ENCODE assay signal across 8 cellular contexts in genomic region chr19:49451430-49452181, GRCh38. TPM values are rescaled to one million over a fixed set of nuclear protein-coding genes. Genes with fewer than 3 reads are reported as not detected.
A peak's percentile ranks its signal among the peaks of the same experiment; 100 is the strongest.
DNase-seq lines count a peak whose midpoint lies in the region; ATAC-seq and TF ChIP-seq lines count a peak whose summit lies in the region.

PIH1D1 (minus strand) TSS chr19:49451814; CDS start chr19:49451574, 240 bp downstream.

- H3K27me3 ChIP-seq in duodenal mucosa (ENCODE audit: control insufficient read depth in 1 of 2, insufficient read depth in 2 of 2, low read length in 2 of 2) (no peaks in the 10 kb centered on the region), right lobe of liver (no peaks in the 10 kb centered on the region)

- H3K4me3 ChIP-seq in duodenal mucosa (ENCODE audit: low read depth in 1 of 2, low read length in 2 of 2): peak within 1 kb of the TSS; percentile 96 to 99
- H3K4me3 ChIP-seq in right lobe of liver: peak within 1 kb of the TSS; percentile 73 to 86 (median 85)

- 2% methylated on average over 34 of the region's 42 CpGs for WGBS in right lobe of liver (ENCODE audit: insufficient coverage, low coverage, low lambda C conversion rate, missing lambda C conversion rate)

- peaks cover 0 to 18% of the 10 kb centered on the region in 2 donors for H3K36me3 ChIP-seq in duodenal mucosa (ENCODE audit: control insufficient read depth in 1 of 2, insufficient read depth in 2 of 2, low read length in 2 of 2)
- peaks cover 0 to 3% (median 1%) of the 10 kb centered on the region in 4 donors for H3K36me3 ChIP-seq in right lobe of liver

- DNase-seq in NCI-H82 (lab: John Stamatoyannopoulos, UW): peak; percentile 100
- DNase-seq in activated CD4-positive, alpha-beta T cell treated with anti-CD3 and anti-CD28 coated beads, Interleukin-2, amount 50 U/mL, for 48 hours: peak; percentile 95 to 97
- DNase-seq in right lobe of liver: peak; percentile 92 to 97 (median 95)
- peak; percentile 85 to 95 for DNase-seq in stimulated activated CD4-positive, alpha-beta T cell treated with anti-CD3 and anti-CD28 coated beads, Interleukin-4, amount 100 ng/mL, for 4 hours

- H3K27ac ChIP-seq in C4-2B (peak within 1 kb of the TSS; percentile 83), duodenal mucosa (ENCODE audit: low read depth, low read length) (peak within 1 kb of the TSS; percentile 93), right lobe of liver (peak within 1 kb of the TSS; percentile 75 to 83 (median 82))

- H3K4me1 ChIP-seq in duodenal mucosa (ENCODE audit: control insufficient read depth in 1 of 2, insufficient read depth in 2 of 2, low read length in 2 of 2): peaks cover 13 to 15% of the 10 kb centered on the region in 2 donors
- H3K4me1 ChIP-seq in right lobe of liver: peaks cover 0 to 11% (median 3%) of the 10 kb centered on the region in 4 donors

- intact Hi-C loops in right lobe of liver (cut with DNase I): no loop called here

- ATAC-seq in GM19372 (IDR thresholded peaks at IDR 0.05; ENCODE audit: low read depth, unreplicated experiment): peak; percentile 50
- peak; percentile 45 for ATAC-seq in HG03571 (IDR thresholded peaks at IDR 0.05; ENCODE audit: unreplicated experiment)
- ATAC-seq in right lobe of liver: peak; percentile 78 to 82 (median 79)

- TF ChIP-seq CTCF in C4-2B (conservative IDR thresholded peaks at IDR 0.05) (no peak), right lobe of liver (IDR thresholded peaks at IDR 0.05) (peak in 2 of 4 donors; percentile 28 to 34)

- H3K9ac ChIP-seq in duodenal mucosa (ENCODE audit: low read depth in 1 of 2, low read length in 2 of 2): peak within 1 kb of the TSS; percentile 81 to 93

- TF ChIP-seq POLR2A in right lobe of liver (IDR thresholded peaks at IDR 0.05): peak; percentile 32

- H3K9me3 ChIP-seq in duodenal mucosa (ENCODE audit: control insufficient read depth in 1 of 2, low read length in 2 of 2) (no peaks in the 10 kb centered on the region), right lobe of liver (no peaks in the 10 kb centered on the region)

RNA-seq across cellular contexts. Expression of gene PIH1D1, which starts in this region (rescaled TPM):
- 10 to 100 TPM; 37.4 to 57.7 (median 43.4) TPM for total RNA-seq in right lobe of liver

Comparison
In these comparisons a context has a peak if more than half of its experiments do, and no peak if none do; other contexts are left out.
1. Peak in every context shown above with its lines: DNase-seq, ATAC-seq, H3K4me3 ChIP-seq and H3K27ac ChIP-seq.